In the genomic region with DNA sequence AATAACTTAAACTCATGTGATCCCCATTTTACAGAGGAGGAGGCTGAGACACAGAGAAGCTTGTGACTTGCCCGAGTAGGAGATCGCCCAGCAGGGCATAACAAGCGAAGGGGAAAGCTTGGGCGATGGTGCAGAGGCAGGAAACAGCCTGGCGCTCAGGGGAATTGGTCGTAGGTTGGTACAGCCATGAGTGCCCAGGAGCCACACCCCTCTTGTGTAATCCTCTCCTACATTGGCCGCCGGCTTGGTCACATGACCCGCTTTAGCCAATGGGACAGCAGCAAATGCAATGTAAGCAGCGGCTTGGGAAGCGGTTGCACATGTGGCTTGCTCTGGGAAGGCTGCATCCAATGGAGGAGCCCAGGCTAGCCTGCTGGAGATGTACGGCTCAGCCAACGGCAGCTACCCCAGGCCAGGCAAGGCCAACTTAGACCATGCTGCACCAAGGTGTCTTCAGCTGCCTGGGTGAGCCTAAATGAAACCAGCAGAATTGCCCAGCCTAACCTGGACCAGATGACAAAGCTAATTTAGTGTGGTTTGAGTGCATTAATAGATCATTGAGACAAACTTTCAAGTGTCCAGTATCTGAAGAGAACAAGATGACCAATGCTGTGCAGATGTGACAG, we compare ENCODE assay signal across 12 cellular contexts. TPM values are rescaled to one million over a fixed set of nuclear protein-coding genes. Genes with fewer than 3 reads are reported as not detected.
DNase-seq lines count a peak whose midpoint lies in the region; ATAC-seq, FAIRE-seq and TF ChIP-seq lines count a peak whose summit lies in the region.
"Had no signal": no experiment of that assay in that cellular context is flagged by ENCODE, and none has a peak within 500 bp of the region (broad histone marks: within the 10 kb centered on the region; RNA-seq: fewer than 3 reads in every experiment).

No MANE protein-coding gene starts in this region.

- H3K4me2 ChIP-seq in HepG2 (ENCODE audit: low read depth, low read length): no peak overlapping the region

- ATAC-seq in HepG2 (peak; percentile 47), right lobe of liver (no peak), Right ventricle myocardium superior (ENCODE audit: poor library complexity) (no peak), HG02870 (IDR thresholded peaks at IDR 0.05; ENCODE audit: unreplicated experiment) (no peak), HG03469 (IDR thresholded peaks at IDR 0.05; ENCODE audit: unreplicated experiment) (no peak)
- no peak for ATAC-seq in activated CD8-positive, alpha-beta memory T cell treated with anti-CD3 and anti-CD28 coated beads, Interleukin-2, amount 10 ng/mL, durations not matched to agents 7 days and 5 days

- no peak overlapping the region for H3K9ac ChIP-seq in HepG2 (ENCODE audit: insufficient read depth, low read depth, low read length)

- no peak for TF ChIP-seq POLR2A in HepG2 (IDR thresholded peaks at IDR 0.05; ENCODE audit: insufficient read depth in 1 of 2, low read depth in 2 of 2, low read length in 2 of 2)
- no peak for TF ChIP-seq POLR2A in right lobe of liver (IDR thresholded peaks at IDR 0.05)

- no peak overlapping the region for H2AFZ ChIP-seq in HepG2 (ENCODE audit: low read length)

- H3K4me3 ChIP-seq in HepG2 (replicated peaks in 1 of 3; ENCODE audit: insufficient read depth in 1 of 3, low read depth in 2 of 3, low read length in 3 of 3) (no peak overlapping the region), right lobe of liver (no peak overlapping the region)
- H3K4me3 ChIP-seq: adrenal gland had no signal

- CTCF ChIA-PET in HepG2 (lab: Yijun Ruan, JAX; ENCODE audit: low intra/inter-chr PET ratio, low total read pairs): no interaction called here
- CTCF ChIA-PET in activated CD8-positive, alpha-beta memory T cell treated with anti-CD3 and anti-CD28 coated beads, Interleukin-2, amount 10 ng/mL, durations not matched to agents 7 days and 5 days (lab: Charles Lee): interaction anchor here (0.7 to 1.6 kb wide), 3 partner anchors 109 to 149 kb away, joined by 3 to 4 read pairs (median 3); no protein-coding TSS in a partner anchor

- H3K4me1 Mint-ChIP-seq in activated CD8-positive, alpha-beta memory T cell treated with anti-CD3 and anti-CD28 coated beads, Interleukin-2, amount 10 ng/mL, durations not matched to agents 7 days and 5 days: peaks cover 2% of the 10 kb centered on the region
- H3K4me1 Mint-ChIP-seq: IgD-negative memory B cell had no signal

- no peaks in the 10 kb centered on the region for H3K79me2 ChIP-seq in HepG2 (ENCODE audit: insufficient read depth, low read length)

- H3K36me3 ChIP-seq in HepG2 (replicated peaks in 1 of 2; ENCODE audit: control insufficient read depth in 1 of 2, insufficient read depth in 2 of 2, low read length in 2 of 2) (no peaks in the 10 kb centered on the region), right lobe of liver (no peaks in the 10 kb centered on the region)
- H3K36me3 ChIP-seq: adrenal gland had no signal

- no peaks in the 10 kb centered on the region for H3K36me3 Mint-ChIP-seq in activated CD8-positive, alpha-beta memory T cell treated with anti-CD3 and anti-CD28 coated beads, Interleukin-2, amount 10 ng/mL, durations not matched to agents 7 days and 5 days
- H3K36me3 Mint-ChIP-seq: IgD-negative memory B cell, naive B cell had no signal

- no peak for TF ChIP-seq EP300 in HepG2 (IDR thresholded peaks at IDR 0.05; ENCODE audit: low read depth in 2 of 2, low read length in 2 of 2)
- TF ChIP-seq EP300 in HepG2 (CRISPR knock-in tag; IDR thresholded peaks at IDR 0.05; ENCODE audit: borderline replicate concordance): no peak

- no peaks in the 10 kb centered on the region for H3K9me3 Mint-ChIP-seq in activated CD8-positive, alpha-beta memory T cell treated with anti-CD3 and anti-CD28 coated beads, Interleukin-2, amount 10 ng/mL, durations not matched to agents 7 days and 5 days (ENCODE audit: low read depth)
- H3K9me3 Mint-ChIP-seq: IgD-negative memory B cell; T-helper 1 cell treated with Interleukin-12 subunit alpha and Interleukin-12 subunit beta and Interleukin-4 antibody, amounts not matched to agents 30 μg/mL and 1 μg/mL, for 36 hours had no signal

- no peaks in the 10 kb centered on the region for H3K9me3 ChIP-seq in HepG2 (ENCODE audit: low read length)
- H3K9me3 ChIP-seq in right lobe of liver: no peaks in the 10 kb centered on the region
- H3K9me3 ChIP-seq: adrenal gland had no signal

- 60% methylated on average over 8 of the region's 13 CpGs for WGBS in HepG2 (ENCODE audit: low lambda C conversion rate)
- 85% methylated on average over 11 of the region's 13 CpGs for WGBS in right lobe of liver (ENCODE audit: insufficient coverage, low coverage, low lambda C conversion rate, missing lambda C conversion rate)

- POLR2A ChIA-PET in HepG2 (lab: Yijun Ruan, JAX): no interaction called here

- BruUV-seq in HepG2 (replicated peaks; lab: Mats Ljungman, UMichigan): no TSS peak

- in situ Hi-C loops in HepG2 (cut with HindIII; ENCODE audit: extremely low pct_ligation_motif_present, low pct_unique_long_range_greater_than_20kb): no loop called here

- no peak overlapping the region for H3K27ac Mint-ChIP-seq in activated CD8-positive, alpha-beta memory T cell treated with anti-CD3 and anti-CD28 coated beads, Interleukin-2, amount 10 ng/mL, durations not matched to agents 7 days and 5 days
- H3K27ac Mint-ChIP-seq: IgD-negative memory B cell; T-helper 1 cell treated with Interleukin-12 subunit alpha and Interleukin-12 subunit beta and Interleukin-4 antibody, amounts not matched to agents 30 μg/mL and 1 μg/mL, for 36 hours had no signal

- H3K27me3 ChIP-seq in HepG2 (ENCODE audit: control insufficient read depth in 1 of 2, insufficient read depth in 2 of 2, low read length in 2 of 2) (peaks cover 2 to 24% of the 10 kb centered on the region in 2 experiments; a peak in 2 of 5 replicates), right lobe of liver (no peaks in the 10 kb centered on the region)
- H3K27me3 ChIP-seq: adrenal gland had no signal

- H4K20me1 ChIP-seq in HepG2 (ENCODE audit: insufficient read depth, low read length): no peaks in the 10 kb centered on the region

- no peak overlapping the region for H3K27ac ChIP-seq in HepG2 (ENCODE audit: extremely low read length, insufficient read depth, low read length)
- no peak overlapping the region for H3K27ac ChIP-seq in right lobe of liver
- H3K27ac ChIP-seq: adrenal gland had no signal

- peaks cover 15% of the 10 kb centered on the region for H3K27me3 Mint-ChIP-seq in activated CD8-positive, alpha-beta memory T cell treated with anti-CD3 and anti-CD28 coated beads, Interleukin-2, amount 10 ng/mL, durations not matched to agents 7 days and 5 days

- no peak for FAIRE-seq in HepG2 (lab: Jason Lieb, UNC)

- intact Hi-C loops in HepG2 (cut with micrococcal nuclease; ENCODE audit: unreplicated experiment): no loop called here
- intact Hi-C loops in right lobe of liver (cut with DNase I): no loop called here
- intact Hi-C loops in Right ventricle myocardium superior (cut with DNase I): no loop called here

- DNase-seq in HepG2 (ENCODE audit: low spot score): peak; percentile 19
- DNase-seq in right lobe of liver: no peak
- DNase-seq in M059J (ENCODE audit: low read depth): peak; percentile 26
- DNase-seq in amniotic epithelial cell (ENCODE audit: low read depth): peak; percentile 24
- no peak for DNase-seq in activated CD8-positive, alpha-beta memory T cell treated with anti-CD3 and anti-CD28 coated beads, Interleukin-2, amount 10 ng/mL, durations not matched to agents 7 days and 5 days
- DNase-seq in Right ventricle myocardium superior: no peak
- DNase-seq: adrenal gland, naive B cell had no signal

- no peak for TF ChIP-seq RAD21 in HepG2 (CRISPR knock-in tag; IDR thresholded peaks at IDR 0.05)

- H3K4me1 ChIP-seq in HepG2 (ENCODE audit: insufficient read depth, low read length) (peaks cover 8% of the 10 kb centered on the region; the same call in 1 of the 2 replicates), right lobe of liver (no peaks in the 10 kb centered on the region)
- H3K4me1 ChIP-seq: adrenal gland had no signal

- no peak overlapping the region for H3K4me3 Mint-ChIP-seq in activated CD8-positive, alpha-beta memory T cell treated with anti-CD3 and anti-CD28 coated beads, Interleukin-2, amount 10 ng/mL, durations not matched to agents 7 days and 5 days
- H3K4me3 Mint-ChIP-seq: naive B cell; T-helper 1 cell treated with Interleukin-12 subunit alpha and Interleukin-12 subunit beta and Interleukin-4 antibody, amounts not matched to agents 30 μg/mL and 1 μg/mL, for 36 hours had no signal

- no peak for TF ChIP-seq CTCF in HepG2 (CRISPR knock-in tag; IDR thresholded peaks at IDR 0.05)
- TF ChIP-seq CTCF in right lobe of liver (IDR thresholded peaks at IDR 0.05): no peak

TF ChIP-seq in HepG2, 621 proteins besides CTCF, POLR2A, EP300 and RAD21 (continues in another document):
- no peak for TF ChIP-seq ZNF841 (CRISPR knock-in tag; IDR thresholded peaks at IDR 0.05; ENCODE audit: borderline replicate concordance)

RNA-seq across cellular contexts. Expression of gene SLC6A6, which starts 50.3 kb away (rescaled TPM):
- total RNA-seq in HepG2 (2016; rRNA removed; fragmentation: Illumina TruSeq; extraction: Trizol) (10.7 and 20.7 TPM in 2 replicates), right lobe of liver (1 to 10 TPM; 1.5 to 8.2 (median 4.1) TPM), Right ventricle myocardium superior (13.5 TPM)
- 8.8 and 11.0 TPM in 2 replicates for total RNA-seq in HepG2 (2016; cell fraction: cytosol; rRNA removed; fragmentation: Illumina TruSeq; extraction: Trizol; ENCODE audit: low read depth)
- 8.8 and 20.3 TPM in 2 replicates for total RNA-seq in HepG2 (2016; cell fraction: insoluble cytoplasmic fraction; rRNA removed; fragmentation: Illumina TruSeq; extraction: Trizol)
- 5.1 and 5.2 TPM in 2 replicates for total RNA-seq in HepG2 (2016; cell fraction: membrane; rRNA removed; fragmentation: Illumina TruSeq; extraction: Trizol)
- total RNA-seq in HepG2 (2016; cell fraction: nucleus; rRNA removed; fragmentation: Illumina TruSeq; extraction: Trizol): 25.9 and 32.4 TPM in 2 replicates
- polyA plus RNA-seq in HepG2 (2011; rRNA removed): 14.1 and 15.4 TPM in 2 replicates
- 8.6 and 9.7 TPM in 2 replicates for polyA plus RNA-seq in HepG2 (2011; cell fraction: cytosol; rRNA removed)
- polyA plus RNA-seq in HepG2 (2011; cell fraction: nucleus; rRNA removed): 33.2 and 41.8 TPM in 2 replicates
- 10.9 and 13.7 TPM in 2 replicates for polyA plus RNA-seq in HepG2 (2012)
- 0.76 and 1.2 TPM in 2 replicates for polyA plus RNA-seq in HepG2 (2016; cell fraction: cytosol; fragmentation: Illumina TruSeq; extraction: Trizol; ENCODE audit: low read depth)
- polyA plus RNA-seq in HepG2 (2016; cell fraction: insoluble cytoplasmic fraction; fragmentation: Illumina TruSeq; extraction: Trizol; ENCODE audit: low read depth): 5.9 and 6.8 TPM in 2 replicates
- polyA plus RNA-seq in HepG2 (2016; cell fraction: membrane; fragmentation: Illumina TruSeq; extraction: Trizol; ENCODE audit: low read depth): 1.5 and 1.7 TPM in 2 replicates
- 35.4 and 36.8 TPM in 2 replicates for polyA plus RNA-seq in HepG2 (2016; cell fraction: nucleus; fragmentation: Illumina TruSeq; extraction: Trizol; ENCODE audit: insufficient read depth, low read depth)
- 52.1 and 83.7 TPM in 2 replicates for polyA minus RNA-seq in HepG2 (2011; rRNA and poly(A)+ RNA removed; ENCODE audit: low replicate concordance)
- polyA minus RNA-seq in HepG2 (2011; cell fraction: cytosol; rRNA and poly(A)+ RNA removed): 14.3 and 18.8 TPM in 2 replicates
- 28.2 and 33.0 TPM in 2 replicates for polyA minus RNA-seq in HepG2 (2011; cell fraction: nucleus; rRNA and poly(A)+ RNA removed)
- total RNA-seq in M059J (2014; rRNA removed; shearing (Covaris generic)): 24.6 and 43.3 TPM in 2 replicates
- 10 to 100 TPM; 55.3 to 64.6 TPM for total RNA-seq in activated CD8-positive, alpha-beta memory T cell treated with anti-CD3 and anti-CD28 coated beads, Interleukin-2, amount 10 ng/mL, durations not matched to agents 7 days and 5 days

Comparison
In these comparisons a context has a peak if more than half of its experiments do, and no peak if none do; other contexts are left out.
1. DNase-seq: peak in HepG2 (single experiment), M059J (single experiment) and amniotic epithelial cell (single experiment); none in right lobe of liver (0 of 3), activated CD8-positive, alpha-beta memory T cell treated with anti-CD3 and anti-CD28 coated beads, Interleukin-2, amount 10 ng/mL, durations not matched to agents 7 days and 5 days (single experiment) and Right ventricle myocardium superior (single experiment).